In genomic region chr9:117317192-117317591, GRCh38 we compare ENCODE assay signal across 1 cellular context.
TF ChIP-seq lines count a peak whose summit lies in the region.

No MANE protein-coding gene starts in this region.

TF ChIP-seq in IMR-90, 13 proteins besides CTCF, POLR2A, EP300 and RAD21 (continued from another document):
- TF ChIP-seq BHLHE40 (IDR thresholded peaks at IDR 0.05; ENCODE audit: low read depth, low read length) = no peak
TF ChIP-seq in IMR-90: peak in this region for 1.
